ENCODE assay signal across 9 cellular contexts in genomic region chr11:57248780-57249383, GRCh38. TPM values are rescaled to one million over a fixed set of nuclear protein-coding genes. Genes with fewer than 3 reads are reported as not detected.
DNase-seq lines count a peak whose midpoint lies in the region; ATAC-seq, FAIRE-seq and TF ChIP-seq lines count a peak whose summit lies in the region.
"Had no signal": no experiment of that assay in that cellular context is flagged by ENCODE, and none has a peak within 500 bp of the region (broad histone marks: within the 10 kb centered on the region; RNA-seq: fewer than 3 reads in every experiment).

No MANE protein-coding gene starts in this region.

- no peak for TF ChIP-seq POLR2A in endothelial cell of umbilical vein (IDR thresholded peaks at IDR 0.05; ENCODE audit: low read depth, low read length)

- POLR2A ChIA-PET in endothelial cell of umbilical vein (lab: Charles Lee): interaction anchor here (0.6 kb wide), 1 partner anchor 35 kb away, joined by 8 read pairs; no protein-coding TSS in a partner anchor

- H3K4me3 ChIP-seq in endothelial cell of umbilical vein (replicated peaks in 1 of 3; ENCODE audit: insufficient read depth in 1 of 3, low read depth in 1 of 3, low read length in 3 of 3): no peak overlapping the region

- H3K9me3 Mint-ChIP-seq in mesothelial cell of epicardium: no peaks in the 10 kb centered on the region

- TF ChIP-seq CTCF in LNCAP (IDR thresholded peaks at IDR 0.05) (peak; percentile 43; the same call in 1 of the 2 replicates), endothelial cell of umbilical vein (IDR thresholded peaks at IDR 0.05; ENCODE audit: extremely low read depth in 1 of 2, insufficient read depth in 1 of 2, low read depth in 1 of 2, low read length in 2 of 2) (peak; percentile 62 to 89), mesothelial cell of epicardium (IDR thresholded peaks at IDR 0.05; ENCODE audit: unreplicated experiment) (peak; percentile 13)

- H3K4me1 Mint-ChIP-seq in mesothelial cell of epicardium: peaks cover 31% of the 10 kb centered on the region

- no peaks in the 10 kb centered on the region for H3K9me1 ChIP-seq in endothelial cell of umbilical vein (replicated peaks; ENCODE audit: control insufficient read depth, extremely low read depth, insufficient read depth, low read length)

- no peaks in the 10 kb centered on the region for H3K79me2 ChIP-seq in endothelial cell of umbilical vein (ENCODE audit: control insufficient read depth, insufficient read depth, low read length)

- peak overlapping the region; percentile 22 for H2AFZ ChIP-seq in endothelial cell of umbilical vein (ENCODE audit: low read depth, low read length)

- no peak overlapping the region for H3K27ac ChIP-seq in endothelial cell of umbilical vein (ENCODE audit: insufficient read depth, low read depth, low read length)
- H3K27ac ChIP-seq: 22Rv1 had no signal

- H3K9ac ChIP-seq in endothelial cell of umbilical vein (replicated peaks; ENCODE audit: extremely low read depth, insufficient read depth, low read length): no peak overlapping the region

- no peaks in the 10 kb centered on the region for H3K36me3 ChIP-seq in endothelial cell of umbilical vein (ENCODE audit: control insufficient read depth in 2 of 2, extremely low read depth in 1 of 2, insufficient read depth in 2 of 2, low read length in 2 of 2)

- peaks cover 4 to 6% of the 10 kb centered on the region in 2 experiments for H3K27me3 ChIP-seq in endothelial cell of umbilical vein (ENCODE audit: control insufficient read depth in 2 of 2, insufficient read depth in 2 of 2, low read length in 2 of 2)

- intact Hi-C loops in endothelial cell of umbilical vein (cut with micrococcal nuclease): loop anchor here (1.0 to 2.0 kb wide), 8 partner anchors 29 to 466 kb away; no protein-coding TSS in a partner anchor

- CTCF ChIA-PET in endothelial cell of umbilical vein (lab: Charles Lee): interaction anchor here (0.6 to 7.0 kb wide), 69 partner anchors 9 to 1264 kb away, joined by 3 to 282 read pairs (median 6); partner anchors contain the start of genes APLNR, P2RX3, SSRP1 and TNKS1BP1

- ATAC-seq in GM21723 (IDR thresholded peaks at IDR 0.05; ENCODE audit: unreplicated experiment): peak; percentile 73

- H4K20me1 ChIP-seq in endothelial cell of umbilical vein (replicated peaks; ENCODE audit: control insufficient read depth, extremely low read depth, insufficient read depth, low read length): no peaks in the 10 kb centered on the region

- dilution Hi-C loops in endothelial cell of umbilical vein (cut with MboI; ENCODE audit: extremely low pct_ligation_motif_present, low sequenced_read_pairs): no loop called here

- DNase-seq in DMS 273 (lab: John Stamatoyannopoulos, UW; ENCODE audit: unreplicated experiment) (peak; percentile 70), DMS 273 treated with DMSO at 0.1 percent for 48 hours (lab: John Stamatoyannopoulos, UW) (no peak), SKM-1 (lab: John Stamatoyannopoulos, UW; ENCODE audit: unreplicated experiment) (peak; percentile 27), endothelial cell of umbilical vein (ENCODE audit: low read depth, low spot score) (peak; percentile 76), mesothelial cell of epicardium (ENCODE audit: low spot score in 2 of 2, unreplicated experiment in 2 of 2) (peak; percentile 49 to 74), ureter (ENCODE audit: low spot score) (peak; percentile 66)

- H3K27me3 Mint-ChIP-seq in mesothelial cell of epicardium (ENCODE audit: low read depth): no peaks in the 10 kb centered on the region

- peaks cover 6% of the 10 kb centered on the region for H3K4me1 ChIP-seq in endothelial cell of umbilical vein (ENCODE audit: control insufficient read depth, extremely low read depth, insufficient read depth, low read length)

- no peak overlapping the region for H3K4me2 ChIP-seq in endothelial cell of umbilical vein (ENCODE audit: insufficient read depth, low read length)

- FAIRE-seq in endothelial cell of umbilical vein (lab: Jason Lieb, UNC): peak; percentile 74

- H3K36me3 Mint-ChIP-seq in mesothelial cell of epicardium: no peaks in the 10 kb centered on the region

- H3K9me3 ChIP-seq in endothelial cell of umbilical vein (replicated peaks; ENCODE audit: control insufficient read depth, insufficient read depth, low read length): no peaks in the 10 kb centered on the region

- no peak overlapping the region for H3K27ac Mint-ChIP-seq in mesothelial cell of epicardium

- H3K4me3 Mint-ChIP-seq in mesothelial cell of epicardium: no peak overlapping the region

- no TSS peak for BruUV-seq in endothelial cell of umbilical vein (replicated peaks; lab: Mats Ljungman, UMichigan)

TF ChIP-seq in endothelial cell of umbilical vein, 7 proteins besides CTCF, POLR2A, EP300 and RAD21:
- no peak for TF ChIP-seq GATA2 (IDR thresholded peaks at IDR 0.05; ENCODE audit: insufficient read depth, insufficient read length, low read depth, low read length)
- TF ChIP-seq JUN (IDR thresholded peaks at IDR 0.05; ENCODE audit: borderline replicate concordance, insufficient read depth, insufficient read length, low read depth): no peak
- TF ChIP-seq MAX (IDR thresholded peaks at IDR 0.05; ENCODE audit: insufficient read depth, insufficient read length): no peak
- no peak for TF ChIP-seq POLR2AphosphoS5 (IDR thresholded peaks at IDR 0.05; ENCODE audit: insufficient read depth, low read depth, low read length)

RNA-seq across cellular contexts. Expression of gene APLNR, which starts 11.8 kb away (rescaled TPM):
- total RNA-seq in endothelial cell of umbilical vein (0.09 and 0.38 TPM in 2 replicates), mesothelial cell of epicardium (3.1 to 3.4 TPM (median 3.1 TPM) in 3 replicates), ureter (4.7 TPM)
- polyA plus RNA-seq in endothelial cell of umbilical vein: 0.03 and 0.04 TPM in 2 replicates
- polyA plus RNA-seq in endothelial cell of umbilical vein (2011; cell fraction: cytosol; rRNA removed): 0.01 and 0.04 TPM in 2 replicates
- 0.09 and 0.17 TPM in 2 replicates for polyA plus RNA-seq in endothelial cell of umbilical vein (2011; cell fraction: nucleus; rRNA removed)
- polyA plus RNA-seq in endothelial cell of umbilical vein (2012): 0.09 and 0.11 TPM in 2 replicates
- polyA minus RNA-seq in endothelial cell of umbilical vein: 0.07 TPM in 1 of 2 replicates, not detected in the other
- polyA minus RNA-seq in endothelial cell of umbilical vein (2011; cell fraction: cytosol; rRNA and poly(A)+ RNA removed): not detected
- not detected in 2 replicates for polyA minus RNA-seq in endothelial cell of umbilical vein (2011; cell fraction: nucleus; rRNA and poly(A)+ RNA removed)

Comparison
In these comparisons a context has a peak if more than half of its experiments do, and no peak if none do; other contexts are left out.
1. CTCF ChIP-seq: peak in every context shown above with its lines; median percentile 76 in endothelial cell of umbilical vein; 43 in LNCAP; 13 in mesothelial cell of epicardium.